8 cellular contexts compared by ENCODE assay signal in genomic region chr3:14548321-14548729, GRCh38. TPM values are rescaled to one million over a fixed set of nuclear protein-coding genes. Genes with fewer than 3 reads are reported as not detected.
DNase-seq lines count a peak whose midpoint lies in the region; ATAC-seq and TF ChIP-seq lines count a peak whose summit lies in the region.

No MANE protein-coding gene starts in this region.

- TF ChIP-seq POLR2A in body of pancreas (IDR thresholded peaks at IDR 0.05) = no peak

- no peaks in the 10 kb centered on the region for H3K36me3 ChIP-seq in SJSA1
- no peaks in the 10 kb centered on the region for H3K36me3 ChIP-seq in body of pancreas (replicated peaks in 1 of 2; ENCODE audit: insufficient read depth in 1 of 2, low read depth in 2 of 2)

- peak; percentile 47 for ATAC-seq in body of pancreas
- ATAC-seq in HG03571 (IDR thresholded peaks at IDR 0.05; ENCODE audit: unreplicated experiment) = no peak

- intact Hi-C loops in body of pancreas (cut with DNase I) = no loop called here

- WGBS in body of pancreas, 2 donors = 18 to 73% methylated on average over 3 to 12 of the region's 12 CpGs

- H3K27ac ChIP-seq in SJSA1 (no peak overlapping the region), body of pancreas (no peak overlapping the region)

- peaks cover 3% of the 10 kb centered on the region; the same call in 1 of the 2 replicates for H3K4me1 ChIP-seq in SJSA1 (replicated peaks)
- H3K4me1 ChIP-seq in body of pancreas = no peaks in the 10 kb centered on the region

- H3K9me3 ChIP-seq in SJSA1 (replicated peaks) (no peaks in the 10 kb centered on the region; the same call in 1 of the 2 replicates), body of pancreas (no peaks in the 10 kb centered on the region)

- H3K4me3 ChIP-seq in SJSA1 (no peak overlapping the region), body of pancreas (no peak overlapping the region)

- H3K27me3 ChIP-seq in SJSA1 (replicated peaks) (no peaks in the 10 kb centered on the region), body of pancreas (no peaks in the 10 kb centered on the region)

- TF ChIP-seq CTCF in body of pancreas (IDR thresholded peaks at IDR 0.05) = peak; percentile 28 to 60 (median 39)

- peak; percentile 78 for DNase-seq in ELF-1 (ENCODE audit: low read depth, low spot score)
- DNase-seq in HUDEP-2 (lab: John Stamatoyannopoulos, UW; ENCODE audit: unreplicated experiment in 76 of 76) = peak in 41 of 76 experiments; percentile 2 to 59 (median 23)
- DNase-seq in SJSA1 (ENCODE audit: low read depth in 1 of 2, low spot score in 2 of 2) = peak; percentile 40 to 66
- DNase-seq in body of pancreas = peak; percentile 43 to 73 (median 59)
- peak; percentile 54 for DNase-seq in inferior parietal cortex (ENCODE audit: extremely low spot score)
- peak; percentile 5 to 37 (median 21) for DNase-seq in stimulated activated CD4-positive, alpha-beta T cell treated with anti-CD3 and anti-CD28 coated beads, Interleukin-12 subunit alpha, Interleukin-12 subunit beta, amount 100 ng/mL, for 48 hours (ENCODE audit: low read depth in 2 of 3, low spot score in 1 of 3)
- DNase-seq in GF-D8 (lab: John Stamatoyannopoulos, UW) = no peak

RNA-seq across cellular contexts. Expression of gene GRIP2, which starts 8.2 kb away (rescaled TPM):
- total RNA-seq in SJSA1 (2014; rRNA removed; shearing (Covaris generic)) = 4.0 and 5.3 TPM in 2 replicates
- total RNA-seq in body of pancreas = under 1 TPM; 0.26 to 0.99 TPM
